22 cellular contexts compared by ENCODE assay signal in genomic region chr1:235351898-235352297, GRCh38. TPM values are rescaled to one million over a fixed set of nuclear protein-coding genes. Genes with fewer than 3 reads are reported as not detected.
A peak's percentile ranks its signal among the peaks of the same experiment; 100 is the strongest.
DNase-seq lines count a peak whose midpoint lies in the region; ATAC-seq, FAIRE-seq and TF ChIP-seq lines count a peak whose summit lies in the region.
"Had no signal": no experiment of that assay in that cellular context is flagged by ENCODE, and none has a peak within 500 bp of the region (broad histone marks: within the 10 kb centered on the region; RNA-seq: fewer than 3 reads in every experiment).

No MANE protein-coding gene starts in this region.

- no peaks in the 10 kb centered on the region for H3K36me3 ChIP-seq in liver (ENCODE audit: control insufficient read depth in 4 of 4, insufficient read depth in 3 of 4, low read depth in 1 of 4, low read length in 3 of 4)
- H3K36me3 ChIP-seq in HepG2 (replicated peaks in 1 of 2; ENCODE audit: control insufficient read depth in 1 of 2, insufficient read depth in 2 of 2, low read length in 2 of 2): no peaks in the 10 kb centered on the region
- no peaks in the 10 kb centered on the region for H3K36me3 ChIP-seq in small intestine (ENCODE audit: control insufficient read depth in 2 of 2, insufficient read depth in 2 of 2, low read length in 2 of 2)
- H3K36me3 ChIP-seq: BE2C, HAP-1 had no signal

- ATAC-seq in HepG2: no peak
- ATAC-seq: A549 had no signal

- H3K27ac ChIP-seq in liver (ENCODE audit: low read depth in 1 of 2, low read length in 2 of 2) (no peak overlapping the region), HepG2 (ENCODE audit: extremely low read length, insufficient read depth, low read length) (no peak overlapping the region), small intestine (ENCODE audit: low read depth in 1 of 2, low read length in 1 of 2) (no peak overlapping the region)
- H3K27ac ChIP-seq: A549; BLaER1 treated with 17β-estradiol and CSF1 and Interleukin-3, amounts not matched to agents 10 nM and 100 nM had no signal

- no peak overlapping the region for H2AFZ ChIP-seq in HepG2 (ENCODE audit: low read length)

- TF ChIP-seq CTCF in liver (IDR thresholded peaks at IDR 0.05; ENCODE audit: low read depth, low read length, missing input control) (no peak), HepG2 (CRISPR knock-in tag; IDR thresholded peaks at IDR 0.05) (no peak)

- no peak for FAIRE-seq in HepG2 (lab: Jason Lieb, UNC)
- no peak for FAIRE-seq in small intestine (lab: Jason Lieb, UNC)
- FAIRE-seq: A549, D721Med, G401.6, GM12892, H54 had no signal

- TF ChIP-seq RAD21 in liver (IDR thresholded peaks at IDR 0.05): no peak
- no peak for TF ChIP-seq RAD21 in HepG2 (CRISPR knock-in tag; IDR thresholded peaks at IDR 0.05)

- POLR2A ChIA-PET in HepG2 (lab: Yijun Ruan, JAX): no interaction called here

- H3K79me2 ChIP-seq in HepG2 (ENCODE audit: insufficient read depth, low read length): no peaks in the 10 kb centered on the region

- in situ Hi-C loops in HepG2 (cut with HindIII; ENCODE audit: extremely low pct_ligation_motif_present, low pct_unique_long_range_greater_than_20kb): no loop called here

- H3K9ac ChIP-seq in liver (ENCODE audit: low read depth in 1 of 2, low read length in 2 of 2): no peak overlapping the region
- H3K9ac ChIP-seq in HepG2 (ENCODE audit: insufficient read depth, low read depth, low read length): no peak overlapping the region
- H3K9ac ChIP-seq: BLaER1 treated with 17β-estradiol and CSF1 and Interleukin-3, amounts not matched to agents 10 nM and 100 nM had no signal

- H3K4me3 ChIP-seq in liver (ENCODE audit: low read depth in 1 of 3, low read length in 3 of 3) (no peak overlapping the region), HepG2 (replicated peaks in 1 of 3; ENCODE audit: insufficient read depth in 1 of 3, low read depth in 2 of 3, low read length in 3 of 3) (no peak overlapping the region), small intestine (ENCODE audit: low read depth in 1 of 2, low read length in 2 of 2) (no peak overlapping the region)
- H3K4me3 ChIP-seq: A549; BLaER1 treated with 17β-estradiol and CSF1 and Interleukin-3, amounts not matched to agents 10 nM and 100 nM; HAP-1 had no signal

- no peak overlapping the region for H3K4me2 ChIP-seq in HepG2 (ENCODE audit: low read depth, low read length)
- H3K4me2 ChIP-seq: A549; BLaER1 treated with 17β-estradiol and CSF1 and Interleukin-3, amounts not matched to agents 10 nM and 100 nM had no signal

- H3K27me3 ChIP-seq in liver (ENCODE audit: control insufficient read depth in 4 of 4, insufficient read depth in 4 of 4, low read length in 3 of 4) (no peaks in the 10 kb centered on the region), HepG2 (ENCODE audit: control insufficient read depth in 1 of 2, insufficient read depth in 2 of 2, low read length in 2 of 2) (no peaks in the 10 kb centered on the region), small intestine (ENCODE audit: control insufficient read depth in 2 of 2, insufficient read depth in 2 of 2, low read length in 2 of 2) (no peaks in the 10 kb centered on the region)
- H3K27me3 ChIP-seq: BE2C; BLaER1 treated with 17β-estradiol and CSF1 and Interleukin-3, amounts not matched to agents 10 nM and 100 nM had no signal

- intact Hi-C loops in HepG2 (cut with micrococcal nuclease; ENCODE audit: unreplicated experiment): no loop called here

- peak; percentile 22 for DNase-seq in NCI-H82 (lab: John Stamatoyannopoulos, UW)
- no peak for DNase-seq in NCI-H82 treated with DMSO at 0.1 percent for 48 hours (lab: John Stamatoyannopoulos, UW; ENCODE audit: unreplicated experiment)
- no peak for DNase-seq in HepG2 (ENCODE audit: low spot score)
- DNase-seq in small intestine: peak; percentile 17
- DNase-seq in NCI-H128 (lab: John Stamatoyannopoulos, UW; ENCODE audit: unreplicated experiment): no peak
- DNase-seq: 8988T; ACHN; AML-193; BE2C; CD4-positive, alpha-beta T cell; CD8-positive, alpha-beta memory T cell; DMS153; DND-41; GOT3 had no signal

- H3K9me3 ChIP-seq in liver (ENCODE audit: control insufficient read depth in 4 of 4, low read length in 3 of 4): no peaks in the 10 kb centered on the region
- no peaks in the 10 kb centered on the region for H3K9me3 ChIP-seq in HepG2 (ENCODE audit: low read length)
- no peaks in the 10 kb centered on the region for H3K9me3 ChIP-seq in small intestine (ENCODE audit: control insufficient read depth, low read depth)
- H3K9me3 ChIP-seq: A549, HAP-1 had no signal

- no peaks in the 10 kb centered on the region for H4K20me1 ChIP-seq in HepG2 (ENCODE audit: insufficient read depth, low read length)
- H4K20me1 ChIP-seq: BLaER1 treated with 17β-estradiol and CSF1 and Interleukin-3, amounts not matched to agents 10 nM and 100 nM had no signal

- no peak for TF ChIP-seq EP300 in HepG2 (IDR thresholded peaks at IDR 0.05; ENCODE audit: low read depth in 2 of 2, low read length in 2 of 2)
- TF ChIP-seq EP300 in HepG2 (CRISPR knock-in tag; IDR thresholded peaks at IDR 0.05; ENCODE audit: borderline replicate concordance): no peak

- CTCF ChIA-PET in HepG2 (lab: Yijun Ruan, JAX; ENCODE audit: low intra/inter-chr PET ratio, low total read pairs): no interaction called here

- TF ChIP-seq POLR2A in HepG2 (IDR thresholded peaks at IDR 0.05; ENCODE audit: insufficient read depth in 1 of 2, low read depth in 2 of 2, low read length in 2 of 2): no peak

- H3K4me1 ChIP-seq in liver (ENCODE audit: control insufficient read depth in 4 of 4, insufficient read depth in 4 of 4, low read length in 3 of 4) (no peaks in the 10 kb centered on the region), HepG2 (ENCODE audit: insufficient read depth, low read length) (no peaks in the 10 kb centered on the region; the same call in 1 of the 2 replicates), small intestine (ENCODE audit: control insufficient read depth in 2 of 2, insufficient read depth in 1 of 2, low read depth in 1 of 2, low read length in 1 of 2) (no peaks in the 10 kb centered on the region)
- H3K4me1 ChIP-seq: BE2C; BLaER1 treated with 17β-estradiol and CSF1 and Interleukin-3, amounts not matched to agents 10 nM and 100 nM had no signal

- BruUV-seq in HepG2 (replicated peaks; lab: Mats Ljungman, UMichigan): no TSS peak

- 62% methylated on average over 3 of the region's 3 CpGs for WGBS in liver
- 57% methylated on average over 3 of the region's 3 CpGs for WGBS in HepG2 (ENCODE audit: low lambda C conversion rate)
- 59 to 66% (median 63%) methylated on average over 3 of the region's 3 CpGs for WGBS in small intestine, 3 donors

RNA-seq across cellular contexts. Expression of gene TBCE, which starts 15.3 kb away (rescaled TPM):
- 10 to 100 TPM; 12.3 to 19.7 TPM for total RNA-seq in liver
- polyA plus RNA-seq in liver: 10 to 100 TPM in 1 of 2 donors, 1 to 10 TPM in 1; 9.5 to 15.9 TPM
- total RNA-seq in HepG2 (2016; rRNA removed; fragmentation: Illumina TruSeq; extraction: Trizol): 25.6 and 33.0 TPM in 2 replicates
- total RNA-seq in HepG2 (2016; cell fraction: cytosol; rRNA removed; fragmentation: Illumina TruSeq; extraction: Trizol; ENCODE audit: low read depth): 14.7 and 15.8 TPM in 2 replicates
- 26.3 and 39.6 TPM in 2 replicates for total RNA-seq in HepG2 (2016; cell fraction: insoluble cytoplasmic fraction; rRNA removed; fragmentation: Illumina TruSeq; extraction: Trizol)
- 11.4 and 12.5 TPM in 2 replicates for total RNA-seq in HepG2 (2016; cell fraction: membrane; rRNA removed; fragmentation: Illumina TruSeq; extraction: Trizol)
- 21.0 and 25.5 TPM in 2 replicates for total RNA-seq in HepG2 (2016; cell fraction: nucleus; rRNA removed; fragmentation: Illumina TruSeq; extraction: Trizol)
- 24.4 and 31.1 TPM in 2 replicates for polyA plus RNA-seq in HepG2 (2011; rRNA removed)
- 15.6 and 21.0 TPM in 2 replicates for polyA plus RNA-seq in HepG2 (2011; cell fraction: cytosol; rRNA removed)
- 26.3 and 27.5 TPM in 2 replicates for polyA plus RNA-seq in HepG2 (2011; cell fraction: nucleus; rRNA removed)
- 35.3 and 48.1 TPM in 2 replicates for polyA plus RNA-seq in HepG2 (2012)
- polyA plus RNA-seq in HepG2 (2016; cell fraction: cytosol; fragmentation: Illumina TruSeq; extraction: Trizol; ENCODE audit: low read depth): 5.5 and 5.9 TPM in 2 replicates
- polyA plus RNA-seq in HepG2 (2016; cell fraction: insoluble cytoplasmic fraction; fragmentation: Illumina TruSeq; extraction: Trizol; ENCODE audit: low read depth): 33.2 and 36.2 TPM in 2 replicates
- 7.0 and 7.4 TPM in 2 replicates for polyA plus RNA-seq in HepG2 (2016; cell fraction: membrane; fragmentation: Illumina TruSeq; extraction: Trizol; ENCODE audit: low read depth)
- 60.6 and 63.9 TPM in 2 replicates for polyA plus RNA-seq in HepG2 (2016; cell fraction: nucleus; fragmentation: Illumina TruSeq; extraction: Trizol; ENCODE audit: insufficient read depth, low read depth)
- polyA minus RNA-seq in HepG2 (2011; rRNA and poly(A)+ RNA removed; ENCODE audit: low replicate concordance): 9.1 and 14.9 TPM in 2 replicates
- polyA minus RNA-seq in HepG2 (2011; cell fraction: cytosol; rRNA and poly(A)+ RNA removed): 13.1 and 16.3 TPM in 2 replicates
- polyA minus RNA-seq in HepG2 (2011; cell fraction: nucleus; rRNA and poly(A)+ RNA removed): 44.9 and 47.3 TPM in 2 replicates
- 10 to 100 TPM; 14.7 to 40.9 (median 19.7) TPM for polyA plus RNA-seq in small intestine

RNA-seq across cellular contexts. Expression of gene GGPS1, which starts 23.5 kb away (rescaled TPM):
- total RNA-seq in liver (10 to 100 TPM in 1 of 2 donors, 1 to 10 TPM in 1; 4.8 to 10.1 TPM), HepG2 (2016; rRNA removed; fragmentation: Illumina TruSeq; extraction: Trizol) (42.6 and 59.1 TPM in 2 replicates)
- polyA plus RNA-seq in liver (10 to 100 TPM in 1 of 2 donors, 1 to 10 TPM in 1; 6.5 to 13.2 TPM), HepG2 (2011; rRNA removed) (25.8 and 28.8 TPM in 2 replicates), small intestine (10 to 100 TPM; 19.7 to 23.8 (median 22.1) TPM)
- 21.5 and 21.8 TPM in 2 replicates for total RNA-seq in HepG2 (2016; cell fraction: cytosol; rRNA removed; fragmentation: Illumina TruSeq; extraction: Trizol; ENCODE audit: low read depth)
- total RNA-seq in HepG2 (2016; cell fraction: insoluble cytoplasmic fraction; rRNA removed; fragmentation: Illumina TruSeq; extraction: Trizol): 38.1 and 62.2 TPM in 2 replicates
- 37.1 and 44.7 TPM in 2 replicates for total RNA-seq in HepG2 (2016; cell fraction: membrane; rRNA removed; fragmentation: Illumina TruSeq; extraction: Trizol)
- total RNA-seq in HepG2 (2016; cell fraction: nucleus; rRNA removed; fragmentation: Illumina TruSeq; extraction: Trizol): 11.9 and 16.2 TPM in 2 replicates
- 12.9 and 22.2 TPM in 2 replicates for polyA plus RNA-seq in HepG2 (2011; cell fraction: cytosol; rRNA removed)
- polyA plus RNA-seq in HepG2 (2011; cell fraction: nucleus; rRNA removed): 4.4 and 11.2 TPM in 2 replicates
- 30.9 and 36.8 TPM in 2 replicates for polyA plus RNA-seq in HepG2 (2012)
- polyA plus RNA-seq in HepG2 (2016; cell fraction: cytosol; fragmentation: Illumina TruSeq; extraction: Trizol; ENCODE audit: low read depth): 11.2 and 11.4 TPM in 2 replicates
- polyA plus RNA-seq in HepG2 (2016; cell fraction: insoluble cytoplasmic fraction; fragmentation: Illumina TruSeq; extraction: Trizol; ENCODE audit: low read depth): 59.2 and 60.3 TPM in 2 replicates
- 29.1 and 29.2 TPM in 2 replicates for polyA plus RNA-seq in HepG2 (2016; cell fraction: membrane; fragmentation: Illumina TruSeq; extraction: Trizol; ENCODE audit: low read depth)
- 24.5 and 28.8 TPM in 2 replicates for polyA plus RNA-seq in HepG2 (2016; cell fraction: nucleus; fragmentation: Illumina TruSeq; extraction: Trizol; ENCODE audit: insufficient read depth, low read depth)
- 17.0 and 17.9 TPM in 2 replicates for polyA minus RNA-seq in HepG2 (2011; rRNA and poly(A)+ RNA removed; ENCODE audit: low replicate concordance)
- 15.0 and 19.9 TPM in 2 replicates for polyA minus RNA-seq in HepG2 (2011; cell fraction: cytosol; rRNA and poly(A)+ RNA removed)
- polyA minus RNA-seq in HepG2 (2011; cell fraction: nucleus; rRNA and poly(A)+ RNA removed): 11.3 and 17.7 TPM in 2 replicates

RNA-seq across cellular contexts. Expression of gene ARID4B, which starts 23.9 kb away (rescaled TPM):
- 10 to 100 TPM; 21.6 to 27.3 TPM for total RNA-seq in liver
- polyA plus RNA-seq in liver: 10 to 100 TPM in 1 of 2 donors, 1 to 10 TPM in 1; 4.2 to 21.0 TPM
- 24.6 and 26.9 TPM in 2 replicates for total RNA-seq in HepG2 (2016; rRNA removed; fragmentation: Illumina TruSeq; extraction: Trizol)
- total RNA-seq in HepG2 (2016; cell fraction: cytosol; rRNA removed; fragmentation: Illumina TruSeq; extraction: Trizol; ENCODE audit: low read depth): 3.6 and 6.4 TPM in 2 replicates
- total RNA-seq in HepG2 (2016; cell fraction: insoluble cytoplasmic fraction; rRNA removed; fragmentation: Illumina TruSeq; extraction: Trizol): 25.3 and 26.7 TPM in 2 replicates
- total RNA-seq in HepG2 (2016; cell fraction: membrane; rRNA removed; fragmentation: Illumina TruSeq; extraction: Trizol): 6.4 and 8.2 TPM in 2 replicates
- total RNA-seq in HepG2 (2016; cell fraction: nucleus; rRNA removed; fragmentation: Illumina TruSeq; extraction: Trizol): 40.1 and 45.0 TPM in 2 replicates
- 7.2 and 9.7 TPM in 2 replicates for polyA plus RNA-seq in HepG2 (2011; rRNA removed)
- polyA plus RNA-seq in HepG2 (2011; cell fraction: cytosol; rRNA removed): 3.3 and 4.4 TPM in 2 replicates
- polyA plus RNA-seq in HepG2 (2011; cell fraction: nucleus; rRNA removed): 12.9 and 13.1 TPM in 2 replicates
- polyA plus RNA-seq in HepG2 (2012): 13.4 and 18.5 TPM in 2 replicates
- polyA plus RNA-seq in HepG2 (2016; cell fraction: cytosol; fragmentation: Illumina TruSeq; extraction: Trizol; ENCODE audit: low read depth): 0.25 and 0.27 TPM in 2 replicates
- 14.8 and 15.4 TPM in 2 replicates for polyA plus RNA-seq in HepG2 (2016; cell fraction: insoluble cytoplasmic fraction; fragmentation: Illumina TruSeq; extraction: Trizol; ENCODE audit: low read depth)
- 0.92 and 0.98 TPM in 2 replicates for polyA plus RNA-seq in HepG2 (2016; cell fraction: membrane; fragmentation: Illumina TruSeq; extraction: Trizol; ENCODE audit: low read depth)
- polyA plus RNA-seq in HepG2 (2016; cell fraction: nucleus; fragmentation: Illumina TruSeq; extraction: Trizol; ENCODE audit: insufficient read depth, low read depth): 30.0 and 32.3 TPM in 2 replicates
- 9.7 and 16.5 TPM in 2 replicates for polyA minus RNA-seq in HepG2 (2011; rRNA and poly(A)+ RNA removed; ENCODE audit: low replicate concordance)
- polyA minus RNA-seq in HepG2 (2011; cell fraction: cytosol; rRNA and poly(A)+ RNA removed): 10.8 and 14.8 TPM in 2 replicates
- polyA minus RNA-seq in HepG2 (2011; cell fraction: nucleus; rRNA and poly(A)+ RNA removed): 73.5 and 86.1 TPM in 2 replicates
- polyA plus RNA-seq in small intestine: 10 to 100 TPM; 10.3 to 12.7 (median 12.5) TPM

Comparison
In these comparisons a context has a peak if more than half of its experiments do, and no peak if none do; other contexts are left out.
1. DNase-seq: peak in NCI-H82 (single experiment) and small intestine (single experiment); none in NCI-H82 treated with DMSO at 0.1 percent for 48 hours (single experiment), HepG2 (single experiment) and NCI-H128 (single experiment).